ENCODE assay signal across 1 cellular context in genomic region chr19:55633866-55634265, GRCh38.
A peak's percentile ranks its signal among the peaks of the same experiment; 100 is the strongest.
TF ChIP-seq lines count a peak whose summit lies in the region.

No MANE protein-coding gene starts in this region.

TF ChIP-seq in K562, 482 proteins besides CTCF, POLR2A, EP300 and RAD21:
- TF ChIP-seq TBL1XR1 (IDR thresholded peaks at IDR 0.05; ENCODE audit: low read length in 2 of 2) (no peak), GTF2F1 (IDR thresholded peaks at IDR 0.05; ENCODE audit: low read depth, low read length) (no peak), CEBPB (tag; IDR thresholded peaks at IDR 0.05) (peak; percentile 71), CEBPG (CRISPR knock-in tag; IDR thresholded peaks at IDR 0.05) (no peak), CEBPG (tag; conservative IDR thresholded peaks at IDR 0.05 in 1 of 2, IDR thresholded peaks at IDR 0.05 in 1 of 2) (peak in 1 of 2 experiments; percentile 31; a peak in 1 of 4 replicates), ZNF79 (CRISPR knock-in tag; IDR thresholded peaks at IDR 0.05; ENCODE audit: low read depth) (no peak), ZNF57 (CRISPR knock-in tag; IDR thresholded peaks at IDR 0.05) (no peak), DACH1 (IDR thresholded peaks at IDR 0.05; ENCODE audit: partially characterized antibody) (peak; percentile 32)
